In the genomic region with DNA sequence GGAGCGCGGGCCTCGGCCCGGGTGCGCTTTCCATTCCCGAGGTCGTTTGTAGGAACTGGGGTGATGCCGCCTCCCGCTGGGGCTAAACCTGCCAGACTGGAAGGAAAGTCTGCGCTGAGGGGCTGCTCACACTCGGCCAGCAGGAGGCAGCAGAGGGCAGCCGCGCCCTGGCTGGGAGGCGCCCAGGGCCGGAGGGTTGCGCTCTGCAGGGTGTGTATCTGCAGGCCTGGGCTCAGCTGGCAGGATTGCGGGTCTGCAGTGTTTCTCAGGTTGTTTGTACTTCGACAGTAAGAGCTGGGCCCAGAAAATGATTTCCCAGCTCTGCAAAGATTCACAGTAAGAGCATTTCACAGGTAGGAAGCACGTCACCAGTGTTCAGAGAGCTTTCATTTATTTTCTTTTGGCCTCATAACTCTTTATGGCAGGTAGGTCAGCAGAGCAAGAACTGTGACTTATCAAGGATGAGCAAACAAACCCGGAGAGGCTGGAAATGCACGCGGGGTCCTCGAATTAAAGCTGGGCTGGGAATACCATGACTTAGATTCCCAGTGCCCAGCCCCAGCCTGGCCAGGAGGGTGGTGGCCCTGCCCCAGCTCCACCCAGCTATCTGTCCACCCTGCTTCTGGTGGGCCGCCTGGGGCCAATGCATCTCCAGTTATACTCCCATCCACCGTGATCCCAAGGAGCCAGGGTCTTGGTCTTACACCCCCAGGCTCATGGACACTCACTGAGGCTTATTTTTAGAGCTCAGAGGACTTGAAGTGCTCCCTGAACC, we compare ENCODE assay signal across 8 cellular contexts. TPM values are rescaled to one million over a fixed set of nuclear protein-coding genes. Genes with fewer than 3 reads are reported as not detected.
DNase-seq lines count a peak whose midpoint lies in the region; ATAC-seq lines count a peak whose summit lies in the region.

No MANE protein-coding gene starts in this region.

- no peaks in the 10 kb centered on the region for H3K9me3 ChIP-seq in naive thymus-derived CD4-positive, alpha-beta T cell (ENCODE audit: control insufficient read depth in 2 of 3, low read length in 3 of 3)

- POLR2A ChIA-PET in naive thymus-derived CD4-positive, alpha-beta T cell (lab: Charles Lee), result interaction anchor here (1.0 to 1.2 kb wide), 2 partner anchors 15 to 23 kb away, joined by 3 read pairs; no protein-coding TSS in a partner anchor

- H3K27me3 Mint-ChIP-seq in activated CD8-positive, alpha-beta memory T cell treated with anti-CD3 and anti-CD28 coated beads, Interleukin-2, amount 10 ng/mL, durations not matched to agents 7 days and 5 days, result peaks cover 5% of the 10 kb centered on the region
- H3K27me3 Mint-ChIP-seq in naive thymus-derived CD4-positive, alpha-beta T cell, result peaks cover 0 to 12% (median 0%) of the 10 kb centered on the region in 5 donors
- no peaks in the 10 kb centered on the region for H3K27me3 Mint-ChIP-seq in stimulated activated memory B cell treated with anti-CD40 and anti-IgM and Interleukin-4, amounts not matched to agents 10 μg/mL and 1 μg/mL and 100 μg/mL, for 72 hours

- DNase-seq in NCI-H69 (lab: John Stamatoyannopoulos, UW) (peak; percentile 2), epidermal melanocyte (ENCODE audit: insufficient read length, low spot score) (peak; percentile 63), NCI-H524 treated with DMSO at 0.1 percent for 48 hours (lab: John Stamatoyannopoulos, UW) (no peak)
- peak; percentile 82 for DNase-seq in activated CD8-positive, alpha-beta memory T cell treated with anti-CD3 and anti-CD28 coated beads, Interleukin-2, amount 10 ng/mL, durations not matched to agents 7 days and 5 days
- DNase-seq in naive thymus-derived CD4-positive, alpha-beta T cell, result peak; percentile 65 to 93 (median 85)

- peaks cover 3% of the 10 kb centered on the region for H3K4me1 Mint-ChIP-seq in activated CD8-positive, alpha-beta memory T cell treated with anti-CD3 and anti-CD28 coated beads, Interleukin-2, amount 10 ng/mL, durations not matched to agents 7 days and 5 days
- H3K4me1 Mint-ChIP-seq in naive thymus-derived CD4-positive, alpha-beta T cell, result peaks cover 0 to 14% (median 10%) of the 10 kb centered on the region in 7 donors
- H3K4me1 Mint-ChIP-seq in stimulated activated memory B cell treated with anti-CD40 and anti-IgM and Interleukin-4, amounts not matched to agents 10 μg/mL and 1 μg/mL and 100 μg/mL, for 72 hours, result no peaks in the 10 kb centered on the region

- no peaks in the 10 kb centered on the region for H3K36me3 ChIP-seq in naive thymus-derived CD4-positive, alpha-beta T cell (ENCODE audit: control insufficient read depth in 2 of 3, insufficient read depth in 3 of 3, low read length in 3 of 3)

- no peaks in the 10 kb centered on the region for H3K9me3 Mint-ChIP-seq in activated CD8-positive, alpha-beta memory T cell treated with anti-CD3 and anti-CD28 coated beads, Interleukin-2, amount 10 ng/mL, durations not matched to agents 7 days and 5 days (ENCODE audit: low read depth)
- peaks cover 0 to 6% (median 0%) of the 10 kb centered on the region in 11 donors for H3K9me3 Mint-ChIP-seq in naive thymus-derived CD4-positive, alpha-beta T cell
- no peaks in the 10 kb centered on the region for H3K9me3 Mint-ChIP-seq in stimulated activated memory B cell treated with anti-CD40 and anti-IgM and Interleukin-4, amounts not matched to agents 10 μg/mL and 1 μg/mL and 100 μg/mL, for 72 hours

- peak; percentile 95 for ATAC-seq in GM18498 (IDR thresholded peaks at IDR 0.05; ENCODE audit: unreplicated experiment)
- peak; percentile 100 for ATAC-seq in HG02759 (IDR thresholded peaks at IDR 0.05; ENCODE audit: unreplicated experiment)
- peak; percentile 96 for ATAC-seq in activated CD8-positive, alpha-beta memory T cell treated with anti-CD3 and anti-CD28 coated beads, Interleukin-2, amount 10 ng/mL, durations not matched to agents 7 days and 5 days
- peak; percentile 99 for ATAC-seq in naive thymus-derived CD4-positive, alpha-beta T cell
- peak; percentile 95 for ATAC-seq in stimulated activated memory B cell treated with anti-CD40 and anti-IgM and Interleukin-4, amounts not matched to agents 10 μg/mL and 1 μg/mL and 100 μg/mL, for 72 hours

- CTCF ChIA-PET in activated CD8-positive, alpha-beta memory T cell treated with anti-CD3 and anti-CD28 coated beads, Interleukin-2, amount 10 ng/mL, durations not matched to agents 7 days and 5 days (lab: Charles Lee), result interaction anchor here (0.6 to 2.9 kb wide), 28 partner anchors 8 to 277 kb away, joined by 3 to 81 read pairs (median 4); a partner anchor contains a TSS
- CTCF ChIA-PET in naive thymus-derived CD4-positive, alpha-beta T cell (lab: Charles Lee), result interaction anchor here (0.6 to 4.6 kb wide), 21 partner anchors 11 to 147 kb away, joined by 3 to 107 read pairs (median 4); no protein-coding TSS in a partner anchor

- H3K4me3 ChIP-seq in naive thymus-derived CD4-positive, alpha-beta T cell (ENCODE audit: low read length), result no peak overlapping the region

- H3K4me3 Mint-ChIP-seq in activated CD8-positive, alpha-beta memory T cell treated with anti-CD3 and anti-CD28 coated beads, Interleukin-2, amount 10 ng/mL, durations not matched to agents 7 days and 5 days, result no peak overlapping the region
- peak overlapping the region in 4 of 10 donors; percentile 30 to 36 (median 31) for H3K4me3 Mint-ChIP-seq in naive thymus-derived CD4-positive, alpha-beta T cell
- H3K4me3 Mint-ChIP-seq in stimulated activated memory B cell treated with anti-CD40 and anti-IgM and Interleukin-4, amounts not matched to agents 10 μg/mL and 1 μg/mL and 100 μg/mL, for 72 hours, result no peak overlapping the region

- peaks cover 0 to 15% of the 10 kb centered on the region in 2 donors for H3K4me1 ChIP-seq in naive thymus-derived CD4-positive, alpha-beta T cell (ENCODE audit: control insufficient read depth in 2 of 2, insufficient read depth in 2 of 2, low read length in 2 of 2)

- H3K27me3 ChIP-seq in naive thymus-derived CD4-positive, alpha-beta T cell (ENCODE audit: control insufficient read depth in 2 of 2, insufficient read depth in 2 of 2, low read length in 2 of 2), result no peaks in the 10 kb centered on the region

- no peak overlapping the region for H3K27ac ChIP-seq in naive thymus-derived CD4-positive, alpha-beta T cell (ENCODE audit: low read depth, low read length)

- no peak overlapping the region for H3K27ac Mint-ChIP-seq in activated CD8-positive, alpha-beta memory T cell treated with anti-CD3 and anti-CD28 coated beads, Interleukin-2, amount 10 ng/mL, durations not matched to agents 7 days and 5 days
- peak overlapping the region in 4 of 9 donors; percentile 3 to 71 (median 35) for H3K27ac Mint-ChIP-seq in naive thymus-derived CD4-positive, alpha-beta T cell
- H3K27ac Mint-ChIP-seq in stimulated activated memory B cell treated with anti-CD40 and anti-IgM and Interleukin-4, amounts not matched to agents 10 μg/mL and 1 μg/mL and 100 μg/mL, for 72 hours, result no peak overlapping the region

- intact Hi-C loops in naive thymus-derived CD4-positive, alpha-beta T cell (cut with micrococcal nuclease), result loop anchor here (1.0 to 5.0 kb wide), 6 partner anchors 15 to 257 kb away; a partner anchor contains a TSS

- H3K36me3 Mint-ChIP-seq in activated CD8-positive, alpha-beta memory T cell treated with anti-CD3 and anti-CD28 coated beads, Interleukin-2, amount 10 ng/mL, durations not matched to agents 7 days and 5 days, result no peaks in the 10 kb centered on the region
- no peaks in the 10 kb centered on the region for H3K36me3 Mint-ChIP-seq in naive thymus-derived CD4-positive, alpha-beta T cell
- no peaks in the 10 kb centered on the region for H3K36me3 Mint-ChIP-seq in stimulated activated memory B cell treated with anti-CD40 and anti-IgM and Interleukin-4, amounts not matched to agents 10 μg/mL and 1 μg/mL and 100 μg/mL, for 72 hours

RNA-seq across cellular contexts. Expression of a gene that starts 15.2 kb away (rescaled TPM):
- total RNA-seq in activated CD8-positive, alpha-beta memory T cell treated with anti-CD3 and anti-CD28 coated beads, Interleukin-2, amount 10 ng/mL, durations not matched to agents 7 days and 5 days, result 10 to 100 TPM; 36.0 to 41.9 TPM
- total RNA-seq in naive thymus-derived CD4-positive, alpha-beta T cell, result 10 to 100 TPM; 37.1 to 61.3 (median 40.1) TPM
- polyA plus RNA-seq in naive thymus-derived CD4-positive, alpha-beta T cell, result 10 to 100 TPM; 35.0 to 47.4 TPM
